ENCODE assay signal across 9 cellular contexts in genomic region chr2:202910687-202911086, GRCh38. TPM values are rescaled to one million over a fixed set of nuclear protein-coding genes. Genes with fewer than 3 reads are reported as not detected.
DNase-seq lines count a peak whose midpoint lies in the region; ATAC-seq and TF ChIP-seq lines count a peak whose summit lies in the region.
"Had no signal": no experiment of that assay in that cellular context is flagged by ENCODE, and none has a peak within 500 bp of the region (broad histone marks: within the 10 kb centered on the region; RNA-seq: fewer than 3 reads in every experiment).

No MANE protein-coding gene starts in this region.

- H2AFZ ChIP-seq in neuron (ENCODE audit: low read depth, low read length), result no peak overlapping the region

- POLR2A ChIA-PET in Caco-2 (lab: Charles Lee), result interaction anchor here (0.6 to 1.3 kb wide), 3 partner anchors 40 to 104 kb away, joined by 3 to 6 read pairs (median 4); partner anchors contain the start of gene NBEAL1

- no peak for TF ChIP-seq POLR2A in NB4 (IDR thresholded peaks at IDR 0.05; ENCODE audit: extremely low read depth, insufficient read length)

- DNase-seq in Caco-2, result no peak
- DNase-seq in NB4 (ENCODE audit: low read depth), result no peak
- DNase-seq in effector memory CD8-positive, alpha-beta T cell, result no peak
- no peak for DNase-seq in amniotic stem cell (lab: John Stamatoyannopoulos, UW)
- DNase-seq in activated CD4-positive, alpha-beta T cell treated with anti-CD3 and anti-CD28 coated beads for 1 hour, result no peak
- DNase-seq in SW 1271 (lab: John Stamatoyannopoulos, UW), result no peak
- DNase-seq: NCI-H1436 had no signal

- no TSS peak for BruUV-seq in Caco-2 (replicated peaks; lab: Mats Ljungman, UMichigan)

- intact Hi-C loops in Caco-2 (cut with micrococcal nuclease; ENCODE audit: unreplicated experiment), result loop anchor here (1.0 to 10.0 kb wide), 4 partner anchors 92 to 327 kb away; partner anchors contain the start of genes CYP20A1 and NBEAL1

- CTCF ChIA-PET in Caco-2 (lab: Charles Lee), result no interaction called here

- no peak for ATAC-seq in effector memory CD8-positive, alpha-beta T cell (replicated peaks)
- no peak for ATAC-seq in GM18517 (IDR thresholded peaks at IDR 0.05; ENCODE audit: unreplicated experiment)

- TF ChIP-seq CTCF in Caco-2 (IDR thresholded peaks at IDR 0.05; ENCODE audit: insufficient read depth in 1 of 2, low read depth in 1 of 2, low read length in 1 of 2, severe bottlenecking in 1 of 2, unreplicated experiment in 1 of 2), result no peak
- TF ChIP-seq CTCF in NB4 (IDR thresholded peaks at IDR 0.05; ENCODE audit: low read depth, low read length), result no peak

- H3K27me3 ChIP-seq in Caco-2 (replicated peaks; ENCODE audit: control insufficient read depth, insufficient read depth, low read length) (no peaks in the 10 kb centered on the region), neuron (ENCODE audit: insufficient read depth, low read length) (no peaks in the 10 kb centered on the region)

- peaks cover 27% of the 10 kb centered on the region for H3K36me3 Mint-ChIP-seq in Caco-2 (ENCODE audit: insufficient read depth, unreplicated experiment)
- H3K36me3 Mint-ChIP-seq in effector memory CD8-positive, alpha-beta T cell (ENCODE audit: insufficient read depth), result peaks cover 13% of the 10 kb centered on the region

- H3K27me3 Mint-ChIP-seq in Caco-2 (ENCODE audit: insufficient read depth, unreplicated experiment), result no peaks in the 10 kb centered on the region
- no peaks in the 10 kb centered on the region for H3K27me3 Mint-ChIP-seq in effector memory CD8-positive, alpha-beta T cell

- H3K9me3 Mint-ChIP-seq in Caco-2 (ENCODE audit: unreplicated experiment), result peaks cover 4% of the 10 kb centered on the region
- no peaks in the 10 kb centered on the region for H3K9me3 Mint-ChIP-seq in effector memory CD8-positive, alpha-beta T cell

- H3K36me3 ChIP-seq in Caco-2 (ENCODE audit: control insufficient read depth, insufficient read depth, low read length) (peaks cover 2% of the 10 kb centered on the region; the same call in 1 of the 2 replicates), neuron (ENCODE audit: insufficient read depth, low read length) (peaks cover 9% of the 10 kb centered on the region)

- H3K4me3 ChIP-seq in Caco-2 (ENCODE audit: low read depth, low read length) (peak overlapping the region; percentile 55), NB4 (ENCODE audit: low read depth, low read length) (peak overlapping the region; percentile 98), neuron (ENCODE audit: low read length) (peak overlapping the region; percentile 99)

- peaks cover 12% of the 10 kb centered on the region for H3K4me1 Mint-ChIP-seq in Caco-2 (ENCODE audit: low read depth, unreplicated experiment)
- H3K4me1 Mint-ChIP-seq in effector memory CD8-positive, alpha-beta T cell (ENCODE audit: low read depth in 2 of 2), result peaks cover 9 to 28% of the 10 kb centered on the region in 2 donors

- H3K4me3 Mint-ChIP-seq in Caco-2 (ENCODE audit: unreplicated experiment), result peak overlapping the region; percentile 97
- H3K4me3 Mint-ChIP-seq in effector memory CD8-positive, alpha-beta T cell, result peak overlapping the region; percentile 89 to 97

- peak overlapping the region; percentile 92 for H3K27ac Mint-ChIP-seq in Caco-2 (ENCODE audit: unreplicated experiment)
- peak overlapping the region; percentile 96 to 98 for H3K27ac Mint-ChIP-seq in effector memory CD8-positive, alpha-beta T cell

- H3K9me3 ChIP-seq in Caco-2 (no peaks in the 10 kb centered on the region), neuron (ENCODE audit: low read length) (peaks cover under 1% of the 10 kb centered on the region)

- 0 out of 2 replicates have a peak, but pooled peaks cover 8% of the 10 kb centered on the region for H3K4me1 ChIP-seq in Caco-2
- peaks cover 5% of the 10 kb centered on the region for H3K4me1 ChIP-seq in neuron (ENCODE audit: insufficient read depth, low read length)

RNA-seq across cellular contexts. Expression of gene WDR12, which starts 0.8 kb away (rescaled TPM):
- total RNA-seq in Caco-2 (2022), result 117 and 118 TPM in 2 replicates

RNA-seq across cellular contexts. Expression of gene CARF, which starts 1.4 kb away (rescaled TPM):
- total RNA-seq in Caco-2 (2022), result 4.3 and 4.9 TPM in 2 replicates

RNA-seq across cellular contexts. Expression of gene ICA1L, which starts 39.1 kb away (rescaled TPM):
- total RNA-seq in Caco-2 (2022), result 3.7 and 5.5 TPM in 2 replicates
